8 cellular contexts compared by ENCODE assay signal in the genomic region with DNA sequence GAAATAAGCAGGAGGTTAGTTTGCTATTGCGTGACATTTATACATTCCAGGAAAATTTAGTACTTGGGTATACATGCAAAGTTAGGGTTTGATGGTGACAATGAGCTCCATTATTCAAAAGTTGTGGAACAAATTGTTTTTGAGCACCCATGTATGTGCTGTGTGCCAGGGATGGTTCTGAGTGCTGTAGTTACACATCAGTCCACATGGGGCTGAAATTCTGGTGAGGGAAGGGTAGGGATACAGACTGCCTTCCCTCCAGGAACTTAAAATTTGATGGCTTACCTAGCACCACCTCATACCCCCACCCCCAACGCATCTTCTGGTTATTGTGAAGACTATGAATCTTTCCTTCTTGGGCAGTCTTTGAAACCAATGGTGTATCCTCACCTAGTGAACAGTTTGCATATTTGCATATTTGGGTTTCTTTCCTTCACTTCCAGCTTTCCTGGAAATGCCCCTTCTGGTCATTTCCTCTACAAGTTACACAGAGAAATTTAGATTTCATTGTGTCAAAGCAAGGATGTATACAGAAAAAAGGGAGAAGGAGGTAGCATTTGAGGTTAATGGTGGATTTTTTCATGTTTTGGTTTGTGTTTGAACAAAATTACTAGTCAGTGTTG.
DNase-seq lines count a peak whose midpoint lies in the region; ATAC-seq and TF ChIP-seq lines count a peak whose summit lies in the region.

No MANE protein-coding gene starts in this region.

- H3K36me3 Mint-ChIP-seq in activated naive CD4-positive, alpha-beta T cell treated with anti-CD3 and anti-CD28 coated beads, Interleukin-2, amount 50 U/mL, for 72 hours: peaks cover 0 to 8% of the 10 kb centered on the region in 2 donors

- intact Hi-C loops in left ventricle myocardium inferior (cut with micrococcal nuclease) (no loop called here), Right ventricle myocardium inferior (cut with DNase I) (no loop called here), head of caudate nucleus (cut with DNase I) (no loop called here), transverse colon (cut with DNase I; ENCODE audit: low total_unique reads) (no loop called here)

- ATAC-seq in Right ventricle myocardium inferior: no peak
- no peak for ATAC-seq in HG02759 (IDR thresholded peaks at IDR 0.05; ENCODE audit: unreplicated experiment)
- no peak for ATAC-seq in activated naive CD4-positive, alpha-beta T cell treated with anti-CD3 and anti-CD28 coated beads, Interleukin-2, amount 50 U/mL, for 72 hours

- H3K27ac Mint-ChIP-seq in activated naive CD4-positive, alpha-beta T cell treated with anti-CD3 and anti-CD28 coated beads, Interleukin-2, amount 50 U/mL, for 72 hours: no peak overlapping the region

- WGBS in transverse colon (ENCODE audit: low coverage in 1 of 2), 2 donors: 71 to 76% methylated on average over 2 of the region's 2 CpGs

- TF ChIP-seq CTCF in left ventricle myocardium inferior (IDR thresholded peaks at IDR 0.05; ENCODE audit: borderline replicate concordance) (peak; percentile 66), transverse colon (IDR thresholded peaks at IDR 0.05) (peak; percentile 38 to 50 (median 45))

- no peak for TF ChIP-seq EP300 in transverse colon (IDR thresholded peaks at IDR 0.05; ENCODE audit: low read depth)

- H3K9me3 ChIP-seq in left ventricle myocardium inferior (replicated peaks) (no peaks in the 10 kb centered on the region), SJSA1 (replicated peaks) (no peaks in the 10 kb centered on the region), transverse colon (no peaks in the 10 kb centered on the region)

- H3K4me3 ChIP-seq in left ventricle myocardium inferior (peak overlapping the region; percentile 90), SJSA1 (peak overlapping the region; percentile 70), transverse colon (peak overlapping the region in 2 of 4 donors; percentile 61 to 69)

- H3K36me3 ChIP-seq in left ventricle myocardium inferior (no peaks in the 10 kb centered on the region), SJSA1 (peaks cover 46% of the 10 kb centered on the region), transverse colon (no peaks in the 10 kb centered on the region)

- peak overlapping the region; percentile 99 for H3K27ac ChIP-seq in left ventricle myocardium inferior (replicated peaks)
- peak overlapping the region; percentile 88; the same call in 1 of the 2 replicates for H3K27ac ChIP-seq in SJSA1
- H3K27ac ChIP-seq in transverse colon: peak overlapping the region; percentile 92 to 95 (median 94)

- no peak for DNase-seq in left ventricle myocardium inferior
- no peak for DNase-seq in Right ventricle myocardium inferior (ENCODE audit: missing footprints)
- DNase-seq in SJSA1 (ENCODE audit: low read depth in 1 of 2, low spot score in 2 of 2): peak in 1 of 2 experiments; percentile 41
- DNase-seq in head of caudate nucleus: peak in 24 of 42 donors; percentile 12 to 77 (median 46)
- DNase-seq in transverse colon: no peak
- DNase-seq in stimulated activated CD4-positive, alpha-beta T cell treated with anti-CD3 and anti-CD28 coated beads, Interleukin-12 subunit alpha, Interleukin-12 subunit beta, amount 100 ng/mL, for 4 hours: no peak
- no peak for DNase-seq in activated naive CD4-positive, alpha-beta T cell treated with anti-CD3 and anti-CD28 coated beads, Interleukin-2, amount 50 U/mL, for 72 hours (ENCODE audit: low spot score in 2 of 2)

- in situ Hi-C loops in transverse colon (cut with MboI; ENCODE audit: low pct_ligation_motif_present in 1 of 4, low pct_unique_long_range_greater_than_20kb in 1 of 4, low sequenced_read_pairs in 3 of 4): no loop called here

- peaks cover 71% of the 10 kb centered on the region for H3K4me1 ChIP-seq in left ventricle myocardium inferior
- H3K4me1 ChIP-seq in SJSA1 (replicated peaks): peaks cover 32% of the 10 kb centered on the region
- H3K4me1 ChIP-seq in transverse colon: peaks cover 0 to 37% (median 14%) of the 10 kb centered on the region in 4 donors

- H3K27me3 ChIP-seq in left ventricle myocardium inferior (ENCODE audit: low read depth) (no peaks in the 10 kb centered on the region), SJSA1 (replicated peaks) (no peaks in the 10 kb centered on the region), transverse colon (peaks cover 5% of the 10 kb centered on the region)

- no peak for TF ChIP-seq POLR2A in transverse colon (IDR thresholded peaks at IDR 0.05)

- no peaks in the 10 kb centered on the region for H3K9me3 Mint-ChIP-seq in activated naive CD4-positive, alpha-beta T cell treated with anti-CD3 and anti-CD28 coated beads, Interleukin-2, amount 50 U/mL, for 72 hours

Comparison
In these comparisons a context has a peak if more than half of its experiments do, and no peak if none do; other contexts are left out.
1. DNase-seq: peak in head of caudate nucleus (24 of 42); none in left ventricle myocardium inferior (single experiment), Right ventricle myocardium inferior (single experiment), transverse colon (single experiment), stimulated activated CD4-positive, alpha-beta T cell treated with anti-CD3 and anti-CD28 coated beads, Interleukin-12 subunit alpha, Interleukin-12 subunit beta, amount 100 ng/mL, for 4 hours (single experiment) and activated naive CD4-positive, alpha-beta T cell treated with anti-CD3 and anti-CD28 coated beads, Interleukin-2, amount 50 U/mL, for 72 hours (0 of 2).
2. Peak in every context shown above with its lines, with median percentiles within 50 percentile points of each other: H3K27ac ChIP-seq.